9 cellular contexts compared by ENCODE assay signal in genomic region chr11:65791719-65792213, GRCh38. TPM values are rescaled to one million over a fixed set of nuclear protein-coding genes. Genes with fewer than 3 reads are reported as not detected.
A peak's percentile ranks its signal among the peaks of the same experiment; 100 is the strongest.
DNase-seq lines count a peak whose midpoint lies in the region; ATAC-seq and TF ChIP-seq lines count a peak whose summit lies in the region.
"Had no signal": no experiment of that assay in that cellular context is flagged by ENCODE, and none has a peak within 500 bp of the region (broad histone marks: within the 10 kb centered on the region; RNA-seq: fewer than 3 reads in every experiment).

No MANE protein-coding gene starts in this region.

- intact Hi-C loops in OCI-LY7 (cut with micrococcal nuclease; ENCODE audit: unreplicated experiment) (no loop called here), posterior cingulate gyrus (cut with DNase I) (no loop called here)
- intact Hi-C loops in dendritic cell treated with granulocyte-macrophage colony-stimulating factor and Interleukin-4, amounts not matched to agents 40 ng/mL and 50 ng/mL, for 4 days (cut with micrococcal nuclease): no loop called here

- no peaks in the 10 kb centered on the region for H3K9me2 ChIP-seq in OCI-LY7 (ENCODE audit: insufficient read depth, low read length)

- no peaks in the 10 kb centered on the region for H3K36me3 ChIP-seq in OCI-LY7 (ENCODE audit: insufficient read depth, low read length)

- CTCF ChIA-PET in OCI-LY7 (lab: Charles Lee; ENCODE audit: unreplicated experiment): interaction anchor here (0.9 kb wide), 1 partner anchor 12 kb away, joined by 3 read pairs; no protein-coding TSS in a partner anchor

- no TSS peak for BruUV-seq in OCI-LY7 (replicated peaks; lab: Mats Ljungman, UMichigan)

- no peaks in the 10 kb centered on the region for H3K9me3 Mint-ChIP-seq in dendritic cell treated with granulocyte-macrophage colony-stimulating factor and Interleukin-4, amounts not matched to agents 40 ng/mL and 50 ng/mL, for 4 days
- no peaks in the 10 kb centered on the region for H3K9me3 Mint-ChIP-seq in stimulated activated naive B cell treated with anti-CD40 and anti-IgM and Interleukin-4, amounts not matched to agents 10 μg/mL and 1 μg/mL and 100 μg/mL, for 72 hours

- DNase-seq in HFF-Myc (ENCODE audit: extremely low read depth, low read depth): peak; percentile 41
- peak; percentile 84 for DNase-seq in OCI-LY7 (ENCODE audit: low spot score)
- peak; percentile 72 for DNase-seq in stimulated activated naive B cell treated with anti-CD40 and anti-IgM and Interleukin-4, amounts not matched to agents 10 μg/mL and 1 μg/mL and 100 μg/mL, for 72 hours
- no peak for DNase-seq in posterior cingulate gyrus

- peak overlapping the region; percentile 47; the same call in 1 of the 2 replicates for H3K4me2 ChIP-seq in OCI-LY7 (ENCODE audit: low read length)

- POLR2A ChIA-PET in OCI-LY7 (lab: Charles Lee): interaction anchor here (0.8 kb wide), 1 partner anchor 8 kb away, joined by 3 read pairs; no protein-coding TSS in a partner anchor

- H3K4me1 Mint-ChIP-seq in dendritic cell treated with granulocyte-macrophage colony-stimulating factor and Interleukin-4, amounts not matched to agents 40 ng/mL and 50 ng/mL, for 4 days (ENCODE audit: low read depth): peaks cover 44% of the 10 kb centered on the region
- H3K4me1 Mint-ChIP-seq in stimulated activated naive B cell treated with anti-CD40 and anti-IgM and Interleukin-4, amounts not matched to agents 10 μg/mL and 1 μg/mL and 100 μg/mL, for 72 hours: peaks cover 21 to 36% of the 10 kb centered on the region in 2 donors

- H3K4me3 ChIP-seq in HFF-Myc (replicated peaks; ENCODE audit: low read depth, low read length) (no peak overlapping the region), OCI-LY7 (ENCODE audit: low read depth, low read length, poor library complexity, severe bottlenecking) (no peak overlapping the region)

- no peaks in the 10 kb centered on the region for H3K79me2 ChIP-seq in OCI-LY7 (ENCODE audit: insufficient read depth, low read depth, low read length)

- peak overlapping the region; percentile 32 for H3K27ac ChIP-seq in OCI-LY7 (ENCODE audit: low read depth, low read length, poor library complexity, severe bottlenecking)

- TF ChIP-seq POLR2A in GM15510 (IDR thresholded peaks at IDR 0.05; ENCODE audit: borderline replicate concordance, extremely low read depth, insufficient read length): peak; percentile 71

- peak; percentile 96 to 97 for ATAC-seq in stimulated activated naive B cell treated with anti-CD40 and anti-IgM and Interleukin-4, amounts not matched to agents 10 μg/mL and 1 μg/mL and 100 μg/mL, for 72 hours (replicated peaks)
- ATAC-seq in HG02571 (IDR thresholded peaks at IDR 0.05; ENCODE audit: unreplicated experiment) (no peak), HG03378 (IDR thresholded peaks at IDR 0.05; ENCODE audit: unreplicated experiment) (no peak)

- H3K27me3 Mint-ChIP-seq in dendritic cell treated with granulocyte-macrophage colony-stimulating factor and Interleukin-4, amounts not matched to agents 40 ng/mL and 50 ng/mL, for 4 days: peaks cover 67% of the 10 kb centered on the region
- H3K27me3 Mint-ChIP-seq in stimulated activated naive B cell treated with anti-CD40 and anti-IgM and Interleukin-4, amounts not matched to agents 10 μg/mL and 1 μg/mL and 100 μg/mL, for 72 hours: peaks cover 46 to 56% of the 10 kb centered on the region in 2 donors

- peak overlapping the region; percentile 42 for H2AFZ ChIP-seq in OCI-LY7 (ENCODE audit: low read length)

- no peak overlapping the region for H3K4me3 Mint-ChIP-seq in dendritic cell treated with granulocyte-macrophage colony-stimulating factor and Interleukin-4, amounts not matched to agents 40 ng/mL and 50 ng/mL, for 4 days
- H3K4me3 Mint-ChIP-seq in stimulated activated naive B cell treated with anti-CD40 and anti-IgM and Interleukin-4, amounts not matched to agents 10 μg/mL and 1 μg/mL and 100 μg/mL, for 72 hours: peak overlapping the region in 1 of 2 donors; percentile 25

- H3K4me1 ChIP-seq in OCI-LY7 (ENCODE audit: insufficient read depth, low read length, poor library complexity, severe bottlenecking): peaks cover 36% of the 10 kb centered on the region

- no peaks in the 10 kb centered on the region for H3K9me3 ChIP-seq in OCI-LY7 (ENCODE audit: low read length)

- no peaks in the 10 kb centered on the region for H3K36me3 Mint-ChIP-seq in dendritic cell treated with granulocyte-macrophage colony-stimulating factor and Interleukin-4, amounts not matched to agents 40 ng/mL and 50 ng/mL, for 4 days (ENCODE audit: low read depth)
- H3K36me3 Mint-ChIP-seq in stimulated activated naive B cell treated with anti-CD40 and anti-IgM and Interleukin-4, amounts not matched to agents 10 μg/mL and 1 μg/mL and 100 μg/mL, for 72 hours: peaks cover 0 to 2% of the 10 kb centered on the region in 2 donors

- H3K27ac Mint-ChIP-seq in dendritic cell treated with granulocyte-macrophage colony-stimulating factor and Interleukin-4, amounts not matched to agents 40 ng/mL and 50 ng/mL, for 4 days: peak overlapping the region; percentile 63
- peak overlapping the region; percentile 88 for H3K27ac Mint-ChIP-seq in stimulated activated naive B cell treated with anti-CD40 and anti-IgM and Interleukin-4, amounts not matched to agents 10 μg/mL and 1 μg/mL and 100 μg/mL, for 72 hours

- TF ChIP-seq CTCF in HFF-Myc (IDR thresholded peaks at IDR 0.05; ENCODE audit: low read depth, low read length, missing control alignments) (no peak), OCI-LY7 (conservative IDR thresholded peaks at IDR 0.05; ENCODE audit: low read length) (peak; percentile 28; the same call in 1 of the 2 replicates)

- no peaks in the 10 kb centered on the region for H4K20me1 ChIP-seq in OCI-LY7 (ENCODE audit: insufficient read depth, low read length)

RNA-seq across cellular contexts. Expression of gene OVOL1, which starts 4.9 kb away (rescaled TPM):
- 0.15 TPM in 1 of 2 replicates, not detected in the other for total RNA-seq in OCI-LY7 (2014; rRNA removed; shearing (Covaris generic))
- not detected in 2 replicates for total RNA-seq in OCI-LY7 (2022)
- total RNA-seq: NCI-H460 had no signal

RNA-seq across cellular contexts. Expression of gene AP5B1, which starts 11.0 kb away (rescaled TPM):
- total RNA-seq in OCI-LY7 (2014; rRNA removed; shearing (Covaris generic)): 10.2 and 12.9 TPM in 2 replicates
- 23.9 and 25.6 TPM in 2 replicates for total RNA-seq in OCI-LY7 (2022)

RNA-seq across cellular contexts. Expression of gene SNX32, which starts 42.0 kb away (rescaled TPM):
- total RNA-seq in OCI-LY7 (2014; rRNA removed; shearing (Covaris generic)): not detected in 2 replicates
- not detected in 2 replicates for total RNA-seq in OCI-LY7 (2022)

Comparison
In these comparisons a context has a peak if more than half of its experiments do, and no peak if none do; other contexts are left out.
1. DNase-seq: peak in HFF-Myc (single experiment), OCI-LY7 (single experiment) and stimulated activated naive B cell treated with anti-CD40 and anti-IgM and Interleukin-4, amounts not matched to agents 10 μg/mL and 1 μg/mL and 100 μg/mL, for 72 hours (single experiment); none in posterior cingulate gyrus (0 of 10).
2. ATAC-seq: peak in stimulated activated naive B cell treated with anti-CD40 and anti-IgM and Interleukin-4, amounts not matched to agents 10 μg/mL and 1 μg/mL and 100 μg/mL, for 72 hours (2 of 2); none in HG02571 (single experiment) and HG03378 (single experiment).